In genomic region chr4:176320976-176321361, GRCh38 we compare ENCODE assay signal across 9 cellular contexts. TPM values are rescaled to one million over a fixed set of nuclear protein-coding genes. Genes with fewer than 3 reads are reported as not detected.
A peak's percentile ranks its signal among the peaks of the same experiment; 100 is the strongest.
DNase-seq lines count a peak whose midpoint lies in the region; ATAC-seq and TF ChIP-seq lines count a peak whose summit lies in the region.
"Had no signal": no experiment of that assay in that cellular context is flagged by ENCODE, and none has a peak within 500 bp of the region (broad histone marks: within the 10 kb centered on the region; RNA-seq: fewer than 3 reads in every experiment).

No MANE protein-coding gene starts in this region.

- H3K27ac ChIP-seq in C4-2B, result peak overlapping the region; percentile 87
- peak overlapping the region; percentile 84 for H3K27ac ChIP-seq in Karpas-422 (ENCODE audit: low read length)
- peak overlapping the region; percentile 95 for H3K27ac ChIP-seq in muscle layer of colon (ENCODE audit: low read depth, low read length)

- H3K4me3 ChIP-seq in Karpas-422 (ENCODE audit: low read length) (peak overlapping the region; percentile 83), muscle layer of colon (ENCODE audit: low read depth in 1 of 2, low read length in 2 of 2) (peak overlapping the region; percentile 79 to 97)

- no peak overlapping the region for H2AFZ ChIP-seq in Karpas-422 (ENCODE audit: low read length)

- no peak for TF ChIP-seq CTCF in C4-2B (conservative IDR thresholded peaks at IDR 0.05)

- H3K4me1 ChIP-seq in Karpas-422 (ENCODE audit: low read length), result peaks cover 33% of the 10 kb centered on the region
- peaks cover 20% of the 10 kb centered on the region for H3K4me1 ChIP-seq in muscle layer of colon (ENCODE audit: insufficient read depth, low read length)

- peak overlapping the region; percentile 85 for H3K4me2 ChIP-seq in Karpas-422 (ENCODE audit: low read depth, low read length, poor library complexity, severe bottlenecking)

- peaks cover 5% of the 10 kb centered on the region; the same call in 1 of the 2 replicates for H4K20me1 ChIP-seq in Karpas-422 (ENCODE audit: insufficient read depth, low read depth, low read length)

- no peaks in the 10 kb centered on the region for H3K9me3 ChIP-seq in Karpas-422 (ENCODE audit: low read length)
- no peaks in the 10 kb centered on the region for H3K9me3 ChIP-seq in muscle layer of colon (ENCODE audit: low read length)

- H3K27me3 Mint-ChIP-seq in central memory CD8-positive, alpha-beta T cell, result no peaks in the 10 kb centered on the region

- peaks cover 16% of the 10 kb centered on the region for H3K36me3 Mint-ChIP-seq in central memory CD8-positive, alpha-beta T cell (ENCODE audit: insufficient read depth)

- peaks cover 10% of the 10 kb centered on the region; the same call in 1 of the 2 replicates for H3K36me3 ChIP-seq in Karpas-422 (ENCODE audit: insufficient read depth, low read length)
- H3K36me3 ChIP-seq in muscle layer of colon (ENCODE audit: insufficient read depth, low read length), result no peaks in the 10 kb centered on the region

- peaks cover 56% of the 10 kb centered on the region for H3K79me2 ChIP-seq in Karpas-422 (ENCODE audit: low read length)

- H3K27me3 ChIP-seq in Karpas-422 (ENCODE audit: low read length) (no peaks in the 10 kb centered on the region), muscle layer of colon (ENCODE audit: control insufficient read depth in 1 of 2, insufficient read depth in 2 of 2, low read length in 2 of 2) (no peaks in the 10 kb centered on the region)

- H3K9me3 Mint-ChIP-seq in central memory CD8-positive, alpha-beta T cell, result no peaks in the 10 kb centered on the region

- H3K9ac ChIP-seq in Karpas-422 (ENCODE audit: low read length), result peak overlapping the region; percentile 93
- peak overlapping the region; percentile 88 for H3K9ac ChIP-seq in muscle layer of colon (ENCODE audit: low read length)

- DNase-seq in Karpas-422, result no peak
- DNase-seq in central memory CD8-positive, alpha-beta T cell (ENCODE audit: low spot score in 2 of 2), result no peak

- no peaks in the 10 kb centered on the region for H3K9me2 ChIP-seq in Karpas-422 (replicated peaks; ENCODE audit: insufficient read depth, low read length)

- H3K4me1 Mint-ChIP-seq in central memory CD8-positive, alpha-beta T cell, result peaks cover 46% of the 10 kb centered on the region

- H3K4me3 Mint-ChIP-seq in central memory CD8-positive, alpha-beta T cell, result peak overlapping the region; percentile 84

- H3K27ac Mint-ChIP-seq in central memory CD8-positive, alpha-beta T cell (ENCODE audit: low read depth), result peak overlapping the region; percentile 97

- no peak for ATAC-seq in central memory CD8-positive, alpha-beta T cell (replicated peaks; ENCODE audit: extremely low read depth, poor library complexity, severe bottlenecking)
- ATAC-seq in HG03432 (IDR thresholded peaks at IDR 0.05; ENCODE audit: unreplicated experiment) (no peak), GM21825 (IDR thresholded peaks at IDR 0.05; ENCODE audit: unreplicated experiment) (no peak), GM18870 (IDR thresholded peaks at IDR 0.05; ENCODE audit: unreplicated experiment) (no peak), GM21390 (IDR thresholded peaks at IDR 0.05; ENCODE audit: unreplicated experiment) (no peak)

RNA-seq across cellular contexts. Expression of gene SPCS3, which starts 1.2 kb away (rescaled TPM):
- 30.5 and 76.3 TPM in 2 replicates for total RNA-seq in Karpas-422 (2014; rRNA removed; shearing (Covaris generic); ENCODE audit: low replicate concordance)

RNA-seq across cellular contexts. Expression of gene ASB5, which starts 51.9 kb away (rescaled TPM):
- total RNA-seq in Karpas-422 (2014; rRNA removed; shearing (Covaris generic); ENCODE audit: low replicate concordance), result not detected in 2 replicates
- total RNA-seq: HT1080 had no signal
